ENCODE assay signal across 19 cellular contexts in the genomic region with DNA sequence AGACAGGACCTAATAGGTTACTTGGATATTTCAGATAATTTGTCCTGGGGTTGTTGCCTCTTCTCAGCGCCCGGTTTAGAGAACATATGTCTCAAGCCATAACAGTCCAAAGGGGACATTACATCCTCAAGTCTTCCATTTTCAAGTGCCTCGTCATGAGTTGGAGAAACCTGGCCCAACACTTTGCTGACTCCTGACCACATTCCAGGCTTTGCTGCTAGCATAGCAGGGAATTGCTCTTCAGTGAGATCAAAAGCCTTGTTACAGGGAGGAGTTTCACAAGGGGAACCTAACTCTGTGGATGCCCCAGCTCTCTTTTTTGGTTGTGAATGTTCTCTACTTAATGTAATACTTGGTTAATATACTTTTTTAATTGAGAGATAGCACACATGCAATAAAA. TPM values are rescaled to one million over a fixed set of nuclear protein-coding genes. Genes with fewer than 3 reads are reported as not detected.
A peak's percentile ranks its signal among the peaks of the same experiment; 100 is the strongest.
DNase-seq lines count a peak whose midpoint lies in the region; ATAC-seq and TF ChIP-seq lines count a peak whose summit lies in the region.
"Had no signal": no experiment of that assay in that cellular context is flagged by ENCODE, and none has a peak within 500 bp of the region (broad histone marks: within the 10 kb centered on the region; RNA-seq: fewer than 3 reads in every experiment).

No MANE protein-coding gene starts in this region.

- no peaks in the 10 kb centered on the region for H3K9me3 ChIP-seq in right cardiac atrium (ENCODE audit: control insufficient read depth, low read length)
- H3K9me3 ChIP-seq in tibial nerve = no peaks in the 10 kb centered on the region
- H3K9me3 ChIP-seq: A549, adrenal gland, HAP-1 had no signal

- H3K27ac ChIP-seq in right cardiac atrium (ENCODE audit: low read length) (peak overlapping the region; percentile 17), tibial nerve (peak overlapping the region; percentile 43 to 99 (median 92))
- H3K27ac ChIP-seq: A549, adrenal gland had no signal

- H3K4me3 ChIP-seq in right cardiac atrium (ENCODE audit: low read length) (no peak overlapping the region), foreskin fibroblast (ENCODE audit: low read depth in 1 of 2, low read length in 2 of 2) (no peak overlapping the region), tibial nerve (no peak overlapping the region)
- H3K4me3 ChIP-seq: A549, adrenal gland, HAP-1 had no signal

- no peak for TF ChIP-seq POLR2A in tibial nerve (IDR thresholded peaks at IDR 0.05)

- intact Hi-C loops in right cardiac atrium (cut with DNase I) = no loop called here
- intact Hi-C loops in cardiac septum (cut with DNase I) = no loop called here

- no peak for TF ChIP-seq CTCF in foreskin fibroblast (IDR thresholded peaks at IDR 0.05; ENCODE audit: low read depth, low read length)
- TF ChIP-seq CTCF in tibial nerve (IDR thresholded peaks at IDR 0.05) = no peak

- no peaks in the 10 kb centered on the region for H3K27me3 ChIP-seq in right cardiac atrium (ENCODE audit: control insufficient read depth, insufficient read depth)
- H3K27me3 ChIP-seq in tibial nerve = no peaks in the 10 kb centered on the region
- H3K27me3 ChIP-seq: adrenal gland had no signal

- H3K4me1 ChIP-seq in right cardiac atrium (ENCODE audit: control insufficient read depth, insufficient read depth, low read length) = peaks cover 7% of the 10 kb centered on the region
- H3K4me1 ChIP-seq in tibial nerve = peaks cover 0 to 51% (median 31%) of the 10 kb centered on the region in 4 donors
- H3K4me1 ChIP-seq: HAP-1 had no signal

- no peak for ATAC-seq in right cardiac atrium
- no peak for ATAC-seq in GM21367 (IDR thresholded peaks at IDR 0.05; ENCODE audit: unreplicated experiment)
- ATAC-seq in HG03457 (IDR thresholded peaks at IDR 0.05; ENCODE audit: unreplicated experiment) = no peak
- ATAC-seq: A549; activated T-cell treated with anti-CD3 and anti-CD28 coated beads, Interleukin-2, amount 50 U/mL, for 72 hours; CD8-positive, alpha-beta T cell; Panc1 had no signal

- DNase-seq in right cardiac atrium = no peak
- no peak for DNase-seq in cardiac septum (ENCODE audit: low spot score)
- peak; percentile 52 to 74 for DNase-seq in foreskin fibroblast
- no peak for DNase-seq in tibial nerve (ENCODE audit: low spot score in 2 of 2)
- DNase-seq: activated CD4-positive, alpha-beta memory T cell treated with anti-CD3 and anti-CD28 coated beads for 36 hours; activated T-cell treated with anti-CD3 and anti-CD28 coated beads, Interleukin-2, amount 50 U/mL, for 72 hours; adrenal gland; CD8-positive, alpha-beta T cell; cortex of kidney; hippocampal formation; NCI-H187; NCI-H526; stimulated activated CD4-positive, alpha-beta T cell treated with anti-CD3 and anti-CD28 coated beads, Interleukin-1b, Interleukin-23, amount 100 ng/mL, for 48 hours had no signal

- H3K36me3 ChIP-seq in tibial nerve = no peaks in the 10 kb centered on the region
- H3K36me3 ChIP-seq: adrenal gland, HAP-1 had no signal

- WGBS in right cardiac atrium = 81% methylated on average over 3 of the region's 3 CpGs
- 70 to 73% methylated on average over 3 of the region's 3 CpGs for WGBS in tibial nerve, 2 donors

- no peak for TF ChIP-seq EP300 in tibial nerve (IDR thresholded peaks at IDR 0.05)

RNA-seq across cellular contexts. Expression of gene MMP19, which starts 8.2 kb away (rescaled TPM):
- total RNA-seq in right cardiac atrium (10 to 100 TPM in 1 of 4 donors, 1 to 10 TPM in 3; 3.1 to 21.2 (median 5.6) TPM), cardiac septum (1.6 TPM), tibial nerve (10 to 100 TPM in 1 of 4 donors, 1 to 10 TPM in 3; 3.1 to 35.1 (median 5.6) TPM)
- polyA plus RNA-seq in right cardiac atrium = 6.9 TPM
- total RNA-seq: CD8-positive, alpha-beta T cell; temporal lobe had no signal

RNA-seq across cellular contexts. Expression of gene DNAJC14, which starts 21.5 kb away (rescaled TPM):
- total RNA-seq in right cardiac atrium (10 to 100 TPM; 19.0 to 24.1 (median 22.4) TPM), cardiac septum (18.4 TPM), tibial nerve (10 to 100 TPM; 34.5 to 51.2 (median 40.9) TPM)
- 15.5 TPM for polyA plus RNA-seq in right cardiac atrium

RNA-seq across cellular contexts. Expression of gene ORMDL2, which starts 33.1 kb away (rescaled TPM):
- total RNA-seq in right cardiac atrium (10 to 100 TPM; 13.8 to 23.2 (median 17.6) TPM), cardiac septum (23.0 TPM), tibial nerve (10 to 100 TPM; 12.9 to 18.6 (median 14.5) TPM)
- 23.8 TPM for polyA plus RNA-seq in right cardiac atrium

RNA-seq across cellular contexts. Expression of gene SARNP, which starts 33.4 kb away (rescaled TPM):
- total RNA-seq in right cardiac atrium (10 to 100 TPM; 50.3 to 55.7 (median 52.7) TPM), cardiac septum (56.2 TPM), tibial nerve (10 to 100 TPM; 33.3 to 62.8 (median 52.8) TPM)
- 113 TPM for polyA plus RNA-seq in right cardiac atrium

Comparison
In these comparisons a context has a peak if more than half of its experiments do, and no peak if none do; other contexts are left out.
1. DNase-seq: peak in foreskin fibroblast (2 of 2); none in right cardiac atrium (0 of 3), cardiac septum (single experiment) and tibial nerve (0 of 2).